Comparison of ENCODE assay signal across 8 cellular contexts in genomic region chr10:1048732-1049424, GRCh38. TPM values are rescaled to one million over a fixed set of nuclear protein-coding genes. Genes with fewer than 3 reads are reported as not detected.
DNase-seq lines count a peak whose midpoint lies in the region; ATAC-seq lines count a peak whose summit lies in the region.

Gene IDI1, minus strand, starts transcription at chr10:1049119. Its CDS starts 116 bp downstream, at chr10:1049003.

- ATAC-seq in GM21367 (IDR thresholded peaks at IDR 0.05; ENCODE audit: unreplicated experiment) = peak; percentile 80

- POLR2A ChIA-PET in activated CD8-positive, alpha-beta memory T cell treated with anti-CD3 and anti-CD28 coated beads for 36 hours (lab: Charles Lee) = interaction anchor here (0.6 to 1.3 kb wide), 7 partner anchors 13 to 117 kb away, joined by 3 to 8 read pairs (median 3); partner anchors contain the start of genes GTPBP4 and LARP4B

- DNase-seq in COR-L47 (lab: John Stamatoyannopoulos, UW) (peak; percentile 95), HT1080 (ENCODE audit: low read depth) (peak; percentile 99), NOMO-1 (lab: John Stamatoyannopoulos, UW; ENCODE audit: unreplicated experiment in 2 of 2) (peak; percentile 99 to 100), lung microvascular endothelial cell (ENCODE audit: low read depth in 2 of 2) (peak; percentile 98 to 99)
- DNase-seq in effector CD8-positive, alpha-beta T cell (lab: John Stamatoyannopoulos, UW) = peak; percentile 97
- peak; percentile 88 to 92 (median 90) for DNase-seq in stimulated activated CD4-positive, alpha-beta T cell treated with anti-CD3 and anti-CD28 coated beads, TNF-alpha, amount 100 ng/mL, for 4 hours (ENCODE audit: low read depth in 3 of 3)

- CTCF ChIA-PET in activated CD8-positive, alpha-beta memory T cell treated with anti-CD3 and anti-CD28 coated beads for 36 hours (lab: Charles Lee) = interaction anchor here (1.2 kb wide), 1 partner anchor 52 kb away, joined by 3 read pairs; no protein-coding TSS in a partner anchor

RNA-seq across cellular contexts. Expression of gene IDI1, which starts in this region (rescaled TPM):
- total RNA-seq in HT1080 (2014; rRNA removed; shearing (Covaris generic)) = 113 and 125 TPM in 2 replicates
- polyA plus RNA-seq in HT1080 (2015; cell fraction: cytosol; rRNA removed) = 72.7 and 79.1 TPM in 2 replicates
- polyA plus RNA-seq in HT1080 (2015; cell fraction: nucleus; rRNA removed) = 75.0 and 84.0 TPM in 2 replicates
- total RNA-seq in activated CD8-positive, alpha-beta memory T cell treated with anti-CD3 and anti-CD28 coated beads for 36 hours = 10 to 100 TPM; 59.1 to 64.5 TPM
- 49.0 and 56.2 TPM in 2 replicates for total RNA-seq in lung microvascular endothelial cell

Comparison
In these comparisons a context has a peak if more than half of its experiments do, and no peak if none do; other contexts are left out.
1. Peak in every context shown above with its lines: DNase-seq and ATAC-seq.